17 cellular contexts compared by ENCODE assay signal in genomic region chr16:56265746-56266145, GRCh38.
DNase-seq lines count a peak whose midpoint lies in the region; ATAC-seq lines count a peak whose summit lies in the region.
"Had no signal": no experiment of that assay in that cellular context is flagged by ENCODE, and none has a peak within 500 bp of the region (broad histone marks: within the 10 kb centered on the region; RNA-seq: fewer than 3 reads in every experiment).

No MANE protein-coding gene starts in this region.

- peak overlapping the region; percentile 13 for H3K27ac Mint-ChIP-seq in activated T-cell treated with anti-CD3 and anti-CD28 coated beads, Interleukin-2, amount 50 U/mL, for 24 hours
- H3K27ac Mint-ChIP-seq in T-helper 17 cell (peak overlapping the region; percentile 88), immature natural killer cell (peak overlapping the region in 4 of 6 donors; percentile 10 to 93 (median 70))

- peak overlapping the region; percentile 98 for H3K27ac ChIP-seq in substantia nigra (ENCODE audit: low read depth, low read length, poor library complexity, severe bottlenecking)
- H3K27ac ChIP-seq: HL-60 had no signal

- H3K9me3 ChIP-seq in T-helper 17 cell (ENCODE audit: control insufficient read depth, low read length, poor library complexity, severe bottlenecking), result no peaks in the 10 kb centered on the region

- H3K4me3 Mint-ChIP-seq in activated T-cell treated with anti-CD3 and anti-CD28 coated beads, Interleukin-2, amount 50 U/mL, for 24 hours, result no peak overlapping the region
- no peak overlapping the region for H3K4me3 Mint-ChIP-seq in T-helper 17 cell
- H3K4me3 Mint-ChIP-seq in immature natural killer cell, result no peak overlapping the region

- ATAC-seq in T-helper 17 cell, result no peak
- ATAC-seq in GM21825 (IDR thresholded peaks at IDR 0.05; ENCODE audit: unreplicated experiment), result no peak
- ATAC-seq: HCT116, PC-3 had no signal

- no peak for DNase-seq in activated T-cell treated with anti-CD3 and anti-CD28 coated beads, Interleukin-2, amount 50 U/mL, for 24 hours
- DNase-seq in activated T-cell treated with anti-CD3 and anti-CD28 coated beads, Interleukin-2, amount 50 U/mL, for 48 hours, result no peak
- DNase-seq in T-helper 17 cell (no peak), immature natural killer cell (no peak), substantia nigra (lab: John Stamatoyannopoulos, UW) (no peak), germinal center (ENCODE audit: low spot score) (no peak), kidney glomerular epithelial cell (lab: John Stamatoyannopoulos, UW) (no peak)
- DNase-seq: 8988T, DMS53, NCI-H1048, NCI-H146, NCI-H2107, NCI-H345, PC-3 had no signal

- no peaks in the 10 kb centered on the region for H3K9me3 Mint-ChIP-seq in activated T-cell treated with anti-CD3 and anti-CD28 coated beads, Interleukin-2, amount 50 U/mL, for 24 hours
- H3K9me3 Mint-ChIP-seq in immature natural killer cell, result no peaks in the 10 kb centered on the region

- H3K36me3 Mint-ChIP-seq in activated T-cell treated with anti-CD3 and anti-CD28 coated beads, Interleukin-2, amount 50 U/mL, for 24 hours (ENCODE audit: low read depth), result no peaks in the 10 kb centered on the region
- H3K36me3 Mint-ChIP-seq in T-helper 17 cell (ENCODE audit: low read depth), result no peaks in the 10 kb centered on the region
- H3K36me3 Mint-ChIP-seq in immature natural killer cell, result no peaks in the 10 kb centered on the region

- H3K4me1 Mint-ChIP-seq in activated T-cell treated with anti-CD3 and anti-CD28 coated beads, Interleukin-2, amount 50 U/mL, for 24 hours (ENCODE audit: low read depth), result peaks cover 33% of the 10 kb centered on the region
- H3K4me1 Mint-ChIP-seq in T-helper 17 cell (peaks cover 42% of the 10 kb centered on the region), immature natural killer cell (peaks cover 41 to 51% of the 10 kb centered on the region in 2 donors)

- no peaks in the 10 kb centered on the region for H3K27me3 Mint-ChIP-seq in activated T-cell treated with anti-CD3 and anti-CD28 coated beads, Interleukin-2, amount 50 U/mL, for 24 hours
- H3K27me3 Mint-ChIP-seq in T-helper 17 cell (no peaks in the 10 kb centered on the region), immature natural killer cell (ENCODE audit: low read depth in 3 of 3) (peaks cover 0 to 4% (median 0%) of the 10 kb centered on the region in 3 donors)

Comparison
In these comparisons a context has a peak if more than half of its experiments do, and no peak if none do; other contexts are left out.
1. H3K27ac Mint-ChIP-seq: peak in every context shown above with its lines; median percentile 88 in T-helper 17 cell; 70 in immature natural killer cell; 13 in activated T-cell treated with anti-CD3 and anti-CD28 coated beads, Interleukin-2, amount 50 U/mL, for 24 hours.